ENCODE assay signal across 1 cellular context in the genomic region with DNA sequence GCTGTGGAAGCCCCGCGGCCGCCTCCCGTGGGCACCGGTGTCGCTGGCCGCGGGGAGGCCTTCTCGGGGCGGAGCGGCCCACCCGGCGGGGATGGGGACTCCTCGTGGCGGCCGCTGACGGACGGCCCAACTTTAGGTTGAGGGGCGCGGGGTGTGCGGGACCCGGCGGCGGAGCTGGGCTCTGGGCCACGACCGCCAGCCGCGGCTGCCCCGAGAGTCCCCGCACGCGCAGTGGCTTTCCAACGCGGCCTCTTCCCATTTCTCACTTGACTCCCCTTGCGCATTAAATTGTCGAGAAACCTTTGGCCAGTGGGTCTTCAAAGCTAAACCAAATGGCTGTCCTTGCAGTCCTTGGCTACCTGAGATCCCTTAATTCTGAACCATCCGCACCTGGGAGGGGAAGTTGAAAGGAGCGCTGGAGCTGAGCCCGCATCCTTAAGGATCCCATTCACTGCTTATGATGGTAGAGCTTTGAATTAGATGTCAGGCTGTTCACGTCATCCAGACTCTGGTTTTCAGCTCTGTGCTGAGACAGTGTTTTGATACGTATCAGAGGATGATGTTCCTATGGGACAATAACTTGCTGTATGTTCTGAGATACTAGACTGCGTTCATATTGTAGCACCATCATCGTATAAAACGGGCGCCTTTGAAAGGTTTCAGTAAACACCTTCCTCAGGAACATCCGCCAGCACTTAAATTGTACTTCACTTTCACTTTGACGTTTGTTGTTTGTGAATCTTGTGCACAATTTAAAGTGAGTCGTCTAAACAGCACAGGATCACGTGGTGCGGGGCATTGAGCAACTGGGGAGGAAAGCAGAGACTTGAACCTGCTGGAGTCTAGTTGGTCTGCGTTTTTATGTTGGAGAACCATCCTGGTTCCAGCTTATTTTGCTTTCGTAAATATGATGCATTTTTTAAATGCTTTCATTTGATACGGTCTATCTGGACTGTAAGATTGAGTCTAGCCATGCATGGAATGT.
A peak's percentile ranks its signal among the peaks of the same experiment; 100 is the strongest.
TF ChIP-seq lines count a peak whose summit lies in the region.

No MANE protein-coding gene starts in this region.

TF ChIP-seq in GM12878, 131 proteins besides CTCF, POLR2A, EP300 and RAD21 (continues in another document):
- TF ChIP-seq PBX3 (IDR thresholded peaks at IDR 0.05; ENCODE audit: insufficient replicate concordance, low read depth, low read length) (no peak), BHLHE40 (IDR thresholded peaks at IDR 0.05; ENCODE audit: borderline replicate concordance in 1 of 2, low read depth in 2 of 2, low read length in 1 of 2) (peak; percentile 30 to 32; a peak in 2 of 4 replicates), NFIC (IDR thresholded peaks at IDR 0.05; ENCODE audit: low read depth, low read length) (peak; percentile 53; the same call in 1 of the 2 replicates), E4F1 (IDR thresholded peaks at IDR 0.05; ENCODE audit: borderline replicate concordance, partially characterized antibody) (no peak), ZBED1 (IDR thresholded peaks at IDR 0.05; ENCODE audit: borderline replicate concordance) (no peak), POLR2AphosphoS5 (IDR thresholded peaks at IDR 0.05; ENCODE audit: low read length) (peak; percentile 78), USF2 (IDR thresholded peaks at IDR 0.05; ENCODE audit: borderline replicate concordance, low read depth, low read length) (peak; percentile 83), FOXK2 (IDR thresholded peaks at IDR 0.05) (peak; percentile 53), SIX5 (IDR thresholded peaks at IDR 0.05; ENCODE audit: low read depth, low read length, severe bottlenecking) (no peak), RAD51 (IDR thresholded peaks at IDR 0.05) (peak; percentile 96), TAF1 (IDR thresholded peaks at IDR 0.05; ENCODE audit: borderline replicate concordance, low read depth, low read length) (no peak; the same call in 1 of the 2 replicates), ZBTB40 (IDR thresholded peaks at IDR 0.05; ENCODE audit: borderline replicate concordance) (peak; percentile 46; the same call in 1 of the 2 replicates), MXI1 (IDR thresholded peaks at IDR 0.05; ENCODE audit: low read depth, low read length) (peak; percentile 19; the same call in 1 of the 2 replicates), MYB (IDR thresholded peaks at IDR 0.05; ENCODE audit: borderline replicate concordance, low read depth, low read length) (no peak), SMARCA5 (IDR thresholded peaks at IDR 0.05) (no peak), BRCA1 (IDR thresholded peaks at IDR 0.05; ENCODE audit: low read depth, low read length) (no peak), TBL1XR1 (IDR thresholded peaks at IDR 0.05; ENCODE audit: low read depth, low read length) (no peak), ESRRA (IDR thresholded peaks at IDR 0.05; ENCODE audit: low read length) (no peak), CREM (IDR thresholded peaks at IDR 0.05; ENCODE audit: low read depth) (peak; percentile 54), NRF1 (conservative IDR thresholded peaks at IDR 0.05; ENCODE audit: low read depth, low read length) (no peak), BACH1 (IDR thresholded peaks at IDR 0.05; ENCODE audit: borderline replicate concordance) (peak; percentile 6; the same call in 1 of the 2 replicates), IKZF1 (conservative IDR thresholded peaks at IDR 0.05) (peak; percentile 43), EED (IDR thresholded peaks at IDR 0.05; ENCODE audit: low read depth) (peak; percentile 57; the same call in 1 of the 2 replicates), NBN (IDR thresholded peaks at IDR 0.05) (0 out of 2 replicates have a peak, but pooled peaks have one; percentile 47), HDAC2 (IDR thresholded peaks at IDR 0.05) (no peak), ZNF274 (IDR thresholded peaks at IDR 0.05; ENCODE audit: insufficient read depth, insufficient read length) (no peak), CEBPB (IDR thresholded peaks at IDR 0.05; ENCODE audit: borderline replicate concordance in 1 of 2, low read depth in 2 of 2, low read length in 2 of 2) (peak in 1 of 2 experiments; percentile 71; a peak in 1 of 4 replicates), CBX5 (IDR thresholded peaks at IDR 0.05; ENCODE audit: low read depth) (no peak), RB1 (IDR thresholded peaks at IDR 0.05; ENCODE audit: borderline replicate concordance) (no peak), ZBTB33 (IDR thresholded peaks at IDR 0.05) (no peak), IKZF2 (IDR thresholded peaks at IDR 0.05) (peak; percentile 48 to 61; a peak in 2 of 4 replicates), ATF3 (IDR thresholded peaks at IDR 0.05; ENCODE audit: borderline replicate concordance, extremely low read depth, low read depth, low read length) (peak; percentile 71; the same call in 1 of the 2 replicates), MEF2A (IDR thresholded peaks at IDR 0.05; ENCODE audit: insufficient read depth, low read depth, low read length) (0 out of 2 replicates have a peak, but pooled peaks have one; percentile 9), JUNB (IDR thresholded peaks at IDR 0.05) (peak; percentile 40; the same call in 1 of the 2 replicates), MTA3 (IDR thresholded peaks at IDR 0.05; ENCODE audit: borderline replicate concordance, low read length) (peak; percentile 54; the same call in 1 of the 2 replicates), CREB1 (IDR thresholded peaks at IDR 0.05; ENCODE audit: low read depth) (peak; percentile 15; the same call in 1 of the 2 replicates), E2F8 (IDR thresholded peaks at IDR 0.05; ENCODE audit: low read depth, partially characterized antibody) (peak; percentile 45), RFX5 (IDR thresholded peaks at IDR 0.05; ENCODE audit: low read depth, low read length) (no peak)
- TF ChIP-seq, protein P1, sequence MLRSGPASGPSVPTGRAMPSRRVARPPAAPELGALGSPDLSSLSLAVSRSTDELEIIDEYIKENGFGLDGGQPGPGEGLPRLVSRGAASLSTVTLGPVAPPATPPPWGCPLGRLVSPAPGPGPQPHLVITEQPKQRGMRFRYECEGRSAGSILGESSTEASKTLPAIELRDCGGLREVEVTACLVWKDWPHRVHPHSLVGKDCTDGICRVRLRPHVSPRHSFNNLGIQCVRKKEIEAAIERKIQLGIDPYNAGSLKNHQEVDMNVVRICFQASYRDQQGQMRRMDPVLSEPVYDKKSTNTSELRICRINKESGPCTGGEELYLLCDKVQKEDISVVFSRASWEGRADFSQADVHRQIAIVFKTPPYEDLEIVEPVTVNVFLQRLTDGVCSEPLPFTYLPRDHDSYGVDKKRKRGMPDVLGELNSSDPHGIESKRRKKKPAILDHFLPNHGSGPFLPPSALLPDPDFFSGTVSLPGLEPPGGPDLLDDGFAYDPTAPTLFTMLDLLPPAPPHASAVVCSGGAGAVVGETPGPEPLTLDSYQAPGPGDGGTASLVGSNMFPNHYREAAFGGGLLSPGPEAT (IDR thresholded peaks at IDR 0.05; ENCODE audit: low read depth), result 0 out of 2 replicates have a peak, but pooled peaks have one; percentile 36
- TF ChIP-seq, protein P2, sequence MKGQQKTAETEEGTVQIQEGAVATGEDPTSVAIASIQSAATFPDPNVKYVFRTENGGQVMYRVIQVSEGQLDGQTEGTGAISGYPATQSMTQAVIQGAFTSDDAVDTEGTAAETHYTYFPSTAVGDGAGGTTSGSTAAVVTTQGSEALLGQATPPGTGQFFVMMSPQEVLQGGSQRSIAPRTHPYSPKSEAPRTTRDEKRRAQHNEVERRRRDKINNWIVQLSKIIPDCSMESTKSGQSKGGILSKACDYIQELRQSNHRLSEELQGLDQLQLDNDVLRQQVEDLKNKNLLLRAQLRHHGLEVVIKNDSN (IDR thresholded peaks at IDR 0.05; ENCODE audit: borderline replicate concordance, extremely low read length, insufficient read depth, low read depth, low read length), result peak; percentile 81
